In the genomic region with DNA sequence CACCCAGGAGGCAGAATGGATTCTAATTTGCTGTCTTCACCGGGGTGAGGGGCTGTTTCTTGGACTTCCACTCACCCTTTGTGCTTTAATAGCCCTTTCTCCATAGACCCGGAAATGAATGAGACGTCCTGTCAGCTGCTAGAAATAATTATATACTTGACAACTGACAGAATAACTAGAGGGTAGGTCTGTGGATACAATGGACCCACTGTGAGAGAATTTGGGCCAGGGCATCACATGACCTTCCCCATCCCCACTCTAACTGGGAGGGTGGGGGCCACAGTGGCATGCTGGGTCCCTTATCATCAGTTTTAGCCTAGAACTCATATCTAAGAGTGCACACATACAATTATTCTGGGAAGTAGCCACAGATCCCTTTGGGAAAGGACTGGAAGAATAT, we compare ENCODE assay signal across 33 cellular contexts.
"Had no signal": no experiment of that assay in that cellular context is flagged by ENCODE, and none has a peak within 500 bp of the region (broad histone marks: within the 10 kb centered on the region; RNA-seq: fewer than 3 reads in every experiment).

No MANE protein-coding gene starts in this region.

- H3K36me3 ChIP-seq: adrenal gland, breast epithelium, Peyer's patch had no signal

- H3K4me1 ChIP-seq: adrenal gland, body of pancreas, breast epithelium, Peyer's patch had no signal

- FAIRE-seq: astrocyte had no signal

- H3K4me3 ChIP-seq: adrenal gland, body of pancreas, breast epithelium, Peyer's patch had no signal

- H3K9me3 ChIP-seq: adrenal gland, body of pancreas, breast epithelium, Peyer's patch had no signal

- DNase-seq: activated B cell treated with CpG ODN at 0.5 μM for 24 hours; activated CD4-positive, alpha-beta memory T cell treated with anti-CD3 and anti-CD28 coated beads for 36 hours; activated CD4-positive, alpha-beta T cell treated with anti-CD3 and anti-CD28 coated beads for 4 hours; activated CD4-positive, alpha-beta T cell treated with anti-CD3 and anti-CD28 coated beads, Interleukin-2, amount 50 U/mL, for 1 hour; activated CD4-positive, CD25-positive, alpha-beta regulatory T cell treated with anti-CD3 and anti-CD28 coated beads, Interleukin-2, amount 50 U/mL, for 72 hours; activated CD8-positive, alpha-beta memory T cell treated with anti-CD3 and anti-CD28 coated beads, Interleukin-2, amount 50 U/mL, for 4 hours; activated gamma-delta T cell treated with Interleukin-2 at 50 U/mL for 16 hours; activated naive CD4-positive, alpha-beta T cell treated with anti-CD3 and anti-CD28 coated beads for 36 hours; activated T-cell treated with anti-CD3 and anti-CD28 coated beads for 4 hours; activated T-cell treated with anti-CD3 and anti-CD28 coated beads, Interleukin-2, amount 50 U/mL, for 4 hours; adrenal gland; body of pancreas; NCI-H1092 treated with DMSO at 0.1 percent for 48 hours; NCI-H1436; NCI-H187; NCI-H2029 treated with DMSO at 0.1 percent for 48 hours; NCI-H2107; NCI-H510A treated with DMSO at 0.1 percent for 48 hours; NCI-H526 treated with DMSO at 0.1 percent for 48 hours; NK-92 treated with Interleukin-12 subunit alpha and Interleukin-12 subunit beta, amount 100 ng/mL, for 24 hours; PC-3; Peyer's patch; SIG-M5; SW 1271; T-helper 1 cell; T-helper 2 cell; T-helper 9 cell had no signal

- H3K27ac ChIP-seq: adrenal gland, body of pancreas, breast epithelium, Peyer's patch, RWPE1, VCaP had no signal

- ATAC-seq: activated naive CD4-positive, alpha-beta T cell treated with anti-CD3 and anti-CD28 coated beads, Interleukin-2, amount 50 U/mL, for 72 hours; activated T-cell treated with anti-CD3 and anti-CD28 coated beads, Interleukin-2, amount 50 U/mL, for 4 hours; body of pancreas; PC-3; Right ventricle myocardium inferior had no signal
